ENCODE assay signal across 18 cellular contexts in the genomic region with DNA sequence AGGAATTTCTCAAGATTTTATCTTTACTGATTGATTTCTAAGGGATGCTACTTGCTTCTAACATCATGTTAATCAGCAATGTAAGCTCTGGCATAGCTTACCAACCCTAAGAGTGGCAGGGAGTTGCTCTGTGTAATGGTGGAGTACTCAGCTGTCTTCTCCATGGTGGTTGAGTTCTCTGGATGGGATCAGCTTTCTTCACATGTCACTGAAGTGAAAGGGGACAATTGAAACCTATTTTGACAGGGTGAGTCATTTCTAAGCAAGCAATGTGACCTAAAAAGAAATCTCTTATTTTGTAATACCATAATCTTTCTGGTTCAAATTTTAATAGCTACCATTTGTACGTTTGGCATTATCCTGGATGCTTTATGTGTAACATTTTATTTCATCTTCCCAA.
"Had no signal": no experiment of that assay in that cellular context is flagged by ENCODE, and none has a peak within 500 bp of the region (broad histone marks: within the 10 kb centered on the region; RNA-seq: fewer than 3 reads in every experiment).

No MANE protein-coding gene starts in this region.

- H3K36me3 ChIP-seq: gastrocnemius medialis, heart right ventricle, neural progenitor cell, pancreas, tibial artery, upper lobe of right lung had no signal

- H3K4me1 ChIP-seq: gastrocnemius medialis, heart right ventricle, pancreas, upper lobe of right lung had no signal

- H3K27ac ChIP-seq: dorsolateral prefrontal cortex, gastrocnemius medialis, heart right ventricle, neural progenitor cell, pancreas, tibial artery, upper lobe of right lung had no signal

- ATAC-seq: heart right ventricle; left lobe of liver; natural killer cell treated with Interleukin-12 subunit alpha and Interleukin-12 subunit beta and Interleukin-15 and Interleukin-18, amount 100 ng/mL, for 72 hours; pancreas; right cardiac atrium; stimulated activated memory B cell treated with anti-CD40 and anti-IgM and Interleukin-4, amounts not matched to agents 10 μg/mL and 1 μg/mL and 100 μg/mL, for 72 hours; upper lobe of right lung had no signal

- H3K4me3 ChIP-seq: dorsolateral prefrontal cortex, gastrocnemius medialis, heart right ventricle, neural progenitor cell, pancreas, tibial artery, upper lobe of right lung had no signal

- DNase-seq: cortex of kidney; dorsolateral prefrontal cortex; effector CD8-positive, alpha-beta T cell; gastrocnemius medialis; heart right ventricle; islet precursor cell; mammary epithelial cell; nucleus accumbens; pancreas; right cardiac atrium; stimulated activated CD4-positive, alpha-beta T cell treated with anti-CD3 and anti-CD28 coated beads, Interleukin-4, amount 100 ng/mL, for 1 hour; stimulated activated CD8-positive, alpha-beta memory T cell treated with anti-CD3 and anti-CD28 coated beads, Interleukin-4, amount 100 ng/mL, for 48 hours; tibial artery; upper lobe of right lung had no signal

- H3K4me2 ChIP-seq: neural progenitor cell had no signal

- H3K27me3 ChIP-seq: gastrocnemius medialis, heart right ventricle, neural progenitor cell, pancreas, tibial artery, upper lobe of right lung had no signal

- H3K9me3 ChIP-seq: gastrocnemius medialis, pancreas, tibial artery had no signal
